In genomic region chr9:129606161-129607025, GRCh38 we compare ENCODE assay signal across 1 cellular context.
TF ChIP-seq lines count a peak whose summit lies in the region.

No MANE protein-coding gene starts in this region.

TF ChIP-seq in WTC11, 78 proteins besides CTCF, POLR2A, EP300 and RAD21 (continued from another document):
- TF ChIP-seq ESRRA (CRISPR knock-in tag; IDR thresholded peaks at IDR 0.05; ENCODE audit: borderline replicate concordance) = no peak
- no peak for TF ChIP-seq PRRX2 (CRISPR knock-in tag; IDR thresholded peaks at IDR 0.05)
- no peak for TF ChIP-seq ATF3 (CRISPR knock-in tag; conservative IDR thresholded peaks at IDR 0.05)
